Comparison of ENCODE assay signal across 31 cellular contexts in genomic region chr5:124716169-124716568, GRCh38. TPM values are rescaled to one million over a fixed set of nuclear protein-coding genes. Genes with fewer than 3 reads are reported as not detected.
"Had no signal": no experiment of that assay in that cellular context is flagged by ENCODE, and none has a peak within 500 bp of the region (broad histone marks: within the 10 kb centered on the region; RNA-seq: fewer than 3 reads in every experiment).

No MANE protein-coding gene starts in this region.

- H3K4me1 Mint-ChIP-seq: immature natural killer cell had no signal

- H3K27me3 Mint-ChIP-seq: stimulated activated naive B cell treated with anti-CD40 and anti-IgM and Interleukin-4, amounts not matched to agents 10 μg/mL and 1 μg/mL and 100 μg/mL, for 72 hours had no signal

- H3K36me3 Mint-ChIP-seq: immature natural killer cell; naive thymus-derived CD8-positive, alpha-beta T cell had no signal

- H3K36me3 ChIP-seq: left lung, lower lobe of right lung, pancreas, prostate gland, stomach, thyroid gland, transverse colon, upper lobe of right lung had no signal

- H3K9me3 ChIP-seq: left lung, lower lobe of right lung, mucosa of descending colon, pancreas, prostate gland, stomach, testis, thyroid gland, transverse colon, upper lobe of right lung had no signal

- H3K27ac ChIP-seq: left lung, lower lobe of right lung, pancreas, prostate gland, skin epidermis, stomach, testis, thyroid gland, transverse colon, upper lobe of right lung had no signal

- H3K4me1 ChIP-seq: prostate gland, testis had no signal

- H3K4me3 Mint-ChIP-seq: immature natural killer cell; naive thymus-derived CD8-positive, alpha-beta T cell; nephron; neural crest cell; stimulated activated naive B cell treated with anti-CD40 and anti-IgM and Interleukin-4, amounts not matched to agents 10 μg/mL and 1 μg/mL and 100 μg/mL, for 72 hours had no signal

- H3K9me3 Mint-ChIP-seq: nephron had no signal

- H3K27me3 ChIP-seq: left lung, pancreas, stomach, testis, thyroid gland, transverse colon, upper lobe of right lung had no signal

- H3K4me3 ChIP-seq: left lung, lower lobe of right lung, mucosa of descending colon, pancreas, prostate gland, skin epidermis, stomach, testis, thyroid gland, transverse colon, upper lobe of right lung had no signal

- H3K27ac Mint-ChIP-seq: immature natural killer cell; naive thymus-derived CD8-positive, alpha-beta T cell; nephron; stimulated activated naive B cell treated with anti-CD40 and anti-IgM and Interleukin-4, amounts not matched to agents 10 μg/mL and 1 μg/mL and 100 μg/mL, for 72 hours had no signal

- ATAC-seq: left colon; left lung; lower lobe of right lung; mucosa of descending colon; naive thymus-derived CD8-positive, alpha-beta T cell; pancreas; right cardiac atrium; sciatic nerve; stimulated activated naive B cell treated with anti-CD40 and anti-IgM and Interleukin-4, amounts not matched to agents 10 μg/mL and 1 μg/mL and 100 μg/mL, for 72 hours; stimulated activated naive CD8-positive, alpha-beta T cell treated with anti-CD3 and anti-CD28 coated beads, Interleukin-15, Interleukin-2, amounts not matched to agents 100 U/mL and 50 U/mL, for 24 hours; upper lobe of right lung had no signal

- DNase-seq: hypothalamus; immature natural killer cell; kidney; left colon; left lung; lower lobe of right lung; mammary epithelial cell; midbrain; mucosa of descending colon; naive thymus-derived CD8-positive, alpha-beta T cell; nucleus accumbens; pancreas; posterior cingulate gyrus; retina; right cardiac atrium; stimulated activated CD4-positive, alpha-beta T cell treated with anti-CD3 and anti-CD28 coated beads, Interleukin-12 subunit alpha, Interleukin-12 subunit beta, amount 100 ng/mL, for 4 hours; stimulated activated CD4-positive, alpha-beta T cell treated with anti-CD3 and anti-CD28 coated beads, Interleukin-15, amount 100 ng/mL, for 24 hours; stimulated activated CD4-positive, alpha-beta T cell treated with anti-CD3 and anti-CD28 coated beads, Interleukin-2, amount 100 ng/mL, for 24 hours; stimulated activated CD4-positive, alpha-beta T cell treated with anti-CD3 and anti-CD28 coated beads, Interleukin-4, amount 100 ng/mL, for 1 hour; stimulated activated naive B cell treated with anti-CD40 and anti-IgM and Interleukin-4, amounts not matched to agents 10 μg/mL and 1 μg/mL and 100 μg/mL, for 72 hours; stimulated activated naive CD8-positive, alpha-beta T cell treated with anti-CD3 and anti-CD28 coated beads, Interleukin-15, Interleukin-2, amounts not matched to agents 100 U/mL and 50 U/mL, for 24 hours; stomach; testis; thyroid gland; transverse colon; upper lobe of right lung had no signal

RNA-seq across cellular contexts. Expression of gene ZNF608, which starts 30.3 kb away (rescaled TPM):
- polyA plus RNA-seq: immature natural killer cell; naive thymus-derived CD8-positive, alpha-beta T cell had no signal
